Comparison of ENCODE assay signal across 14 cellular contexts in genomic region chr4:101019313-101019712, GRCh38.
A peak's percentile ranks its signal among the peaks of the same experiment; 100 is the strongest.
DNase-seq lines count a peak whose midpoint lies in the region; ATAC-seq, FAIRE-seq and TF ChIP-seq lines count a peak whose summit lies in the region.
"Had no signal": no experiment of that assay in that cellular context is flagged by ENCODE, and none has a peak within 500 bp of the region (broad histone marks: within the 10 kb centered on the region; RNA-seq: fewer than 3 reads in every experiment).

No MANE protein-coding gene starts in this region.

- H4K5ac ChIP-seq in H1 (ENCODE audit: insufficient read length, low read depth, low read length), result no peak overlapping the region

- peak overlapping the region; percentile 70 for H2AK5ac ChIP-seq in H1 (ENCODE audit: low read depth, low read length)

- CTCF ChIA-PET in A673 (lab: Charles Lee), result no interaction called here
- CTCF ChIA-PET in PC-9 (lab: Charles Lee), result no interaction called here
- CTCF ChIA-PET in H1 (lab: Charles Lee; ENCODE audit: partially characterized antibody), result interaction anchor here (1.4 to 1.7 kb wide), 2 partner anchors 12 to 15 kb away, joined by 4 to 6 read pairs; no protein-coding TSS in a partner anchor

- peak; percentile 51 for FAIRE-seq in D721Med (lab: Jason Lieb, UNC)
- FAIRE-seq in H1 (lab: Jason Lieb, UNC), result no peak
- FAIRE-seq in pancreas (lab: Jason Lieb, UNC), result no peak

- H4K20me1 ChIP-seq in PC-9 (ENCODE audit: insufficient read depth) (no peaks in the 10 kb centered on the region), H1 (replicated peaks in 1 of 2; ENCODE audit: control insufficient read depth in 1 of 2, insufficient read depth in 2 of 2, low read length in 2 of 2) (no peaks in the 10 kb centered on the region)

- no peak overlapping the region for H3K4ac ChIP-seq in H1 (replicated peaks; ENCODE audit: insufficient read length, low read depth, low read length)

- TF ChIP-seq RAD21 in H1 (IDR thresholded peaks at IDR 0.05 in 1 of 2, conservative IDR thresholded peaks at IDR 0.05 in 1 of 2; ENCODE audit: low read depth in 2 of 2, low read length in 2 of 2), result no peak

- TF ChIP-seq CTCF in A673 (conservative IDR thresholded peaks at IDR 0.05; ENCODE audit: low read depth, low read length), result no peak
- no peak for TF ChIP-seq CTCF in D721Med (IDR thresholded peaks at IDR 0.05; ENCODE audit: insufficient read depth, missing control alignments)
- no peak for TF ChIP-seq CTCF in PC-9 (conservative IDR thresholded peaks at IDR 0.05)
- TF ChIP-seq CTCF in H1 (IDR thresholded peaks at IDR 0.05; ENCODE audit: control extremely low read depth in 1 of 3, insufficient read depth in 1 of 3, low read depth in 1 of 3, low read length in 3 of 3), result no peak
- no peak for TF ChIP-seq CTCF in pancreas (IDR thresholded peaks at IDR 0.05)

- H3K79me2 ChIP-seq in PC-9 (ENCODE audit: low read depth) (no peaks in the 10 kb centered on the region), H1 (ENCODE audit: control insufficient read depth in 1 of 2, insufficient read depth in 2 of 2, low read length in 2 of 2) (no peaks in the 10 kb centered on the region)

- intact Hi-C loops in A673 (cut with micrococcal nuclease; ENCODE audit: unreplicated experiment) (no loop called here), PC-9 (cut with micrococcal nuclease; ENCODE audit: unreplicated experiment) (no loop called here), pancreas (cut with DNase I) (no loop called here)

- H3K9me3 ChIP-seq in A673 (ENCODE audit: low read depth, low read length, poor library complexity, severe bottlenecking) (no peaks in the 10 kb centered on the region), PC-9 (ENCODE audit: insufficient read depth, low read depth) (no peaks in the 10 kb centered on the region), H1 (ENCODE audit: insufficient read depth in 2 of 2, low read depth in 1 of 2, low read length in 1 of 2) (no peaks in the 10 kb centered on the region), MG63 (no peaks in the 10 kb centered on the region), pancreas (no peaks in the 10 kb centered on the region)
- H3K9me3 ChIP-seq: left ventricle myocardium inferior had no signal

- peak overlapping the region; percentile 3 for H3K27ac ChIP-seq in A673 (ENCODE audit: low read depth, low read length, poor library complexity, severe bottlenecking)
- peak overlapping the region; percentile 55 for H3K27ac ChIP-seq in PC-9
- 0 out of 2 replicates have a peak overlapping the region, but pooled peaks have one; percentile 17 for H3K27ac ChIP-seq in H1 (ENCODE audit: low read depth, low read length)
- H3K27ac ChIP-seq in pancreas, result no peak overlapping the region
- H3K27ac ChIP-seq: left ventricle myocardium inferior had no signal

- no peaks in the 10 kb centered on the region for H3K9me2 ChIP-seq in PC-9 (ENCODE audit: insufficient read depth)

- H3K23ac ChIP-seq in H1 (ENCODE audit: insufficient read length), result no peak overlapping the region

- 85% methylated on average over 4 of the region's 4 CpGs; no CpG with 5 or more reads in 1 of the 2 experiments for WGBS in H1 (ENCODE audit: extremely low coverage in 1 of 2, insufficient coverage in 1 of 2, insufficient read length in 1 of 2, insufficient replicate concordance in 2 of 2, low coverage in 1 of 2, low lambda C conversion rate in 2 of 2, missing lambda C conversion rate in 1 of 2), 2 experiments
- WGBS in pancreas, 2 donors, result 90% methylated on average over 4 of the region's 4 CpGs

- no peaks in the 10 kb centered on the region for H3K27me3 ChIP-seq in A673 (replicated peaks; ENCODE audit: insufficient read depth, low read depth, low read length, poor library complexity)
- H3K27me3 ChIP-seq in PC-9 (ENCODE audit: insufficient read depth, low read depth), result no peaks in the 10 kb centered on the region
- no peaks in the 10 kb centered on the region for H3K27me3 ChIP-seq in H1 (replicated peaks in 1 of 4; ENCODE audit: control insufficient read depth in 3 of 4, extremely low read depth in 1 of 4, insufficient read depth in 3 of 4, low read length in 3 of 4)
- no peaks in the 10 kb centered on the region for H3K27me3 ChIP-seq in MG63
- no peaks in the 10 kb centered on the region for H3K27me3 ChIP-seq in pancreas

- no peak overlapping the region for H2AFZ ChIP-seq in PC-9
- H2AFZ ChIP-seq in H1 (ENCODE audit: low read length), result no peak overlapping the region

- H3K23me2 ChIP-seq in H1 (ENCODE audit: low read depth, low read length), result no peaks in the 10 kb centered on the region

- no peaks in the 10 kb centered on the region for H3K36me3 ChIP-seq in A673 (ENCODE audit: insufficient read depth, low read length, poor library complexity, severe bottlenecking)
- H3K36me3 ChIP-seq in PC-9 (ENCODE audit: low read depth), result no peaks in the 10 kb centered on the region; the same call in 1 of the 2 replicates
- no peaks in the 10 kb centered on the region for H3K36me3 ChIP-seq in H1 (ENCODE audit: control insufficient read depth in 2 of 4, insufficient read depth in 4 of 4, low read length in 3 of 4)
- no peaks in the 10 kb centered on the region for H3K36me3 ChIP-seq in MG63
- no peaks in the 10 kb centered on the region for H3K36me3 ChIP-seq in pancreas

- no peak overlapping the region for H3K9ac ChIP-seq in H1 (replicated peaks in 1 of 4; ENCODE audit: extremely low read depth in 1 of 4, low read depth in 3 of 4, low read length in 3 of 4)

- POLR2A ChIA-PET in A673 (lab: Charles Lee; ENCODE audit: low non-redundant PET), result no interaction called here
- POLR2A ChIA-PET in PC-9 (lab: Charles Lee; ENCODE audit: unreplicated experiment), result interaction anchor here (0.5 kb wide), 1 partner anchor 631 kb away, joined by 3 read pairs; no protein-coding TSS in a partner anchor
- POLR2A ChIA-PET in H1 (lab: Charles Lee; ENCODE audit: partially characterized antibody), result no interaction called here

- 0 out of 2 replicates have a peak overlapping the region, but pooled peaks have one; percentile 40 for H3K4me2 ChIP-seq in PC-9
- no peak overlapping the region for H3K4me2 ChIP-seq in H1 (ENCODE audit: insufficient read depth in 1 of 2, low read depth in 2 of 2, low read length in 2 of 2)

- peaks cover 18% of the 10 kb centered on the region for H3K4me1 ChIP-seq in A673 (ENCODE audit: insufficient read depth, low read length, poor library complexity, severe bottlenecking)
- H3K4me1 ChIP-seq in PC-9 (replicated peaks; ENCODE audit: insufficient read depth), result peaks cover 22% of the 10 kb centered on the region
- peaks cover 0 to 11% (median 4%) of the 10 kb centered on the region in 4 experiments; a peak in 3 of 7 replicates for H3K4me1 ChIP-seq in H1 (replicated peaks in 1 of 4; ENCODE audit: control insufficient read depth in 3 of 4, insufficient read depth in 4 of 4, low read length in 3 of 4)
- no peaks in the 10 kb centered on the region for H3K4me1 ChIP-seq in pancreas

- no peak for TF ChIP-seq POLR2A in H1 (IDR thresholded peaks at IDR 0.05; ENCODE audit: control extremely low read depth in 1 of 2, low read depth in 2 of 2, low read length in 2 of 2)

- TF ChIP-seq EP300 in H1 (IDR thresholded peaks at IDR 0.05; ENCODE audit: borderline replicate concordance in 1 of 2, low read depth in 2 of 2, low read length in 2 of 2), result no peak

- peak overlapping the region; percentile 87; the same call in 1 of the 2 replicates for H2BK12ac ChIP-seq in H1 (ENCODE audit: low read depth, low read length)

- DNase-seq in A673 (ENCODE audit: low spot score) (no peak), D721Med (ENCODE audit: insufficient read length, low spot score) (no peak), PC-9 (no peak), H1 (ENCODE audit: low read depth in 1 of 2, low spot score in 2 of 2) (no peak), HK-2 (ENCODE audit: unreplicated experiment) (no peak), MG63 (no peak), pancreas (no peak)
- DNase-seq: glutamatergic neuron; Karpas-422; left ventricle myocardium inferior; NCI-H2107; stimulated activated naive CD8-positive, alpha-beta T cell treated with anti-CD3 and anti-CD28 coated beads, Interleukin-15, Interleukin-2, amounts not matched to agents 100 U/mL and 50 U/mL, for 24 hours; SW 1271 had no signal

- no peak overlapping the region for H3K14ac ChIP-seq in H1 (ENCODE audit: insufficient read length)

- peaks cover 15% of the 10 kb centered on the region; the same call in 1 of the 2 replicates for H3F3A ChIP-seq in PC-9 (ENCODE audit: insufficient read depth, low read depth)

- H2BK15ac ChIP-seq in H1 (ENCODE audit: low read length), result no peak overlapping the region

- no peak overlapping the region for H3K56ac ChIP-seq in H1 (replicated peaks; ENCODE audit: insufficient read length, low read depth, low read length)

- H4K8ac ChIP-seq in H1 (ENCODE audit: extremely low read depth, insufficient read depth, low read length), result no peak overlapping the region

- H3K18ac ChIP-seq in H1 (ENCODE audit: extremely low read depth, low read length), result no peak overlapping the region; the same call in 1 of the 2 replicates

- no TSS peak for BruUV-seq in A673 (replicated peaks; lab: Mats Ljungman, UMichigan)
- BruUV-seq in PC-9 (replicated peaks; lab: Mats Ljungman, UMichigan), result no TSS peak

- H2BK120ac ChIP-seq in H1 (replicated peaks; ENCODE audit: low read depth, low read length), result peak overlapping the region; percentile 3

- H2BK5ac ChIP-seq in H1 (ENCODE audit: low read depth, low read length), result peak overlapping the region; percentile 93

- H2BK20ac ChIP-seq in H1 (ENCODE audit: low read length), result peak overlapping the region; percentile 86; the same call in 1 of the 2 replicates

- H3K4me3 ChIP-seq in A673 (ENCODE audit: low read depth, low read length, poor library complexity, severe bottlenecking) (no peak overlapping the region), PC-9 (no peak overlapping the region), H1 (ENCODE audit: extremely low read depth in 1 of 4, insufficient read depth in 2 of 4, low read depth in 3 of 4, low read length in 4 of 4) (no peak overlapping the region), MG63 (no peak overlapping the region), pancreas (no peak overlapping the region)
- H3K4me3 ChIP-seq: left ventricle myocardium inferior had no signal

- H4K91ac ChIP-seq in H1 (replicated peaks; ENCODE audit: insufficient read length, low read length), result peak overlapping the region; percentile 77

- ATAC-seq in GM19035 (IDR thresholded peaks at IDR 0.05; ENCODE audit: unreplicated experiment) (no peak), pancreas (no peak)

- H3K79me1 ChIP-seq in H1 (ENCODE audit: low read depth, low read length), result no peaks in the 10 kb centered on the region

TF ChIP-seq in H1, 55 proteins besides CTCF, POLR2A, EP300 and RAD21 (continues in another document):
- TF ChIP-seq EZH2 (IDR thresholded peaks at IDR 0.05; ENCODE audit: low read depth, low read length, severe bottlenecking), result no peak
- no peak for TF ChIP-seq GTF2F1 (IDR thresholded peaks at IDR 0.05; ENCODE audit: borderline replicate concordance, low read depth, low read length)
- no peak for TF ChIP-seq TCF12 (IDR thresholded peaks at IDR 0.05; ENCODE audit: low read depth, low read length)
- no peak for TF ChIP-seq RNF2 (IDR thresholded peaks at IDR 0.05; ENCODE audit: borderline replicate concordance, low read depth, low read length, missing control alignments, poor library complexity, severe bottlenecking)
- TF ChIP-seq SP4 (IDR thresholded peaks at IDR 0.05; ENCODE audit: low read length), result no peak
- TF ChIP-seq TAF1 (IDR thresholded peaks at IDR 0.05; ENCODE audit: low read depth, low read length), result no peak
- TF ChIP-seq CEBPB (IDR thresholded peaks at IDR 0.05; ENCODE audit: low read depth, low read length), result no peak

Comparison
In these comparisons a context has a peak if more than half of its experiments do, and no peak if none do; other contexts are left out.
1. H3K27ac ChIP-seq: peak in A673 (single experiment), PC-9 (single experiment) and H1 (single experiment); none in pancreas (0 of 4).